ENCODE assay signal across 31 cellular contexts in the genomic region with DNA sequence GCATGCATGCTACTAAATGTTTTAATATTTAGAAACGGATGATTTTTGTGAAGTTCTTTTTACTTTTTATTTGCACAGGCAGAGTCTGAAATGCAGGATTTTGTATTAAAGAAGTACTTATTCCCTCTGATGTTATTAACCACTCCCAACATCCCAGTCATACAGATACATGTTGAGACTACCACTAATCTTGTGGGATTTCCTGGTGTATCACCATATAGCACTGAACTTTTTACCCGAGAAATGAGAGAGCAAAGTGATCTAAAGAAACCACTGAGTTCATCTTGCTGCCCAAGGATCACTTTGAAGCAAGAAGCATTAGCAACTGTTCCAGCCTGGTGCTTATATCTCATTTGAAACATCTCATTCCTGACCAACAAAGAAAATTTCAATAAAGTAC.
A peak's percentile ranks its signal among the peaks of the same experiment; 100 is the strongest.
DNase-seq lines count a peak whose midpoint lies in the region; ATAC-seq, FAIRE-seq and TF ChIP-seq lines count a peak whose summit lies in the region.
"Had no signal": no experiment of that assay in that cellular context is flagged by ENCODE, and none has a peak within 500 bp of the region (broad histone marks: within the 10 kb centered on the region; RNA-seq: fewer than 3 reads in every experiment).

No MANE protein-coding gene starts in this region.

- H2AFZ ChIP-seq in mammary epithelial cell (ENCODE audit: low read depth, low read length): no peak overlapping the region
- H2AFZ ChIP-seq in keratinocyte (ENCODE audit: control insufficient read depth, low read length): no peak overlapping the region
- H2AFZ ChIP-seq: GM23248 had no signal

- no peaks in the 10 kb centered on the region for H3K9me3 Mint-ChIP-seq in MCF 10A (ENCODE audit: unreplicated experiment)
- H3K9me3 Mint-ChIP-seq: H9 had no signal

- dilution Hi-C loops in mammary epithelial cell (cut with HindIII; ENCODE audit: low sequenced_read_pairs) (loop anchor here (5.0 kb wide), 1 partner anchor 69 kb away; no protein-coding TSS in a partner anchor), keratinocyte (cut with MboI; ENCODE audit: extremely low pct_ligation_motif_present, low sequenced_read_pairs) (no loop called here)

- in situ Hi-C loops in mammary epithelial cell (cut with MboI; ENCODE audit: low sequenced_read_pairs in 2 of 2): no loop called here

- intact Hi-C loops in mammary epithelial cell (cut with micrococcal nuclease) (no loop called here), MCF 10A (cut with micrococcal nuclease) (no loop called here)

- no peak for TF ChIP-seq POLR2A in upper lobe of left lung (IDR thresholded peaks at IDR 0.05)

- POLR2A ChIA-PET in MCF 10A (lab: Yijun Ruan, JAX): interaction anchor here (0.8 to 1.2 kb wide), 2 partner anchors 12 to 104 kb away, joined by 3 to 4 read pairs; no protein-coding TSS in a partner anchor

- H4K20me1 ChIP-seq in mammary epithelial cell (ENCODE audit: insufficient read depth, low read length) (no peaks in the 10 kb centered on the region), keratinocyte (ENCODE audit: control insufficient read depth, extremely low read depth, insufficient read depth, low read length) (no peaks in the 10 kb centered on the region)

- no peak overlapping the region for H3K9ac ChIP-seq in mammary epithelial cell (ENCODE audit: insufficient read depth, low read length)
- H3K9ac ChIP-seq in keratinocyte (ENCODE audit: control insufficient read depth, extremely low read depth, insufficient read depth, low read length): no peak overlapping the region
- H3K9ac ChIP-seq: GM23248, KMS-11 had no signal

- H3K27ac ChIP-seq in mammary epithelial cell (ENCODE audit: insufficient read depth, low read depth, low read length) (no peak overlapping the region), epithelial cell of prostate (no peak overlapping the region), keratinocyte (ENCODE audit: control insufficient read depth, insufficient read depth, low read length) (no peak overlapping the region), upper lobe of left lung (no peak overlapping the region)
- H3K27ac ChIP-seq: GM23248, KMS-11, RWPE1 had no signal

- TF ChIP-seq CTCF in mammary epithelial cell (conservative IDR thresholded peaks at IDR 0.05 in 1 of 2, IDR thresholded peaks at IDR 0.05 in 1 of 2; ENCODE audit: extremely low read depth in 1 of 2, insufficient read depth in 1 of 2, low read depth in 1 of 2, low read length in 2 of 2) (no peak), MCF 10A (IDR thresholded peaks at IDR 0.05; ENCODE audit: unreplicated experiment) (no peak), keratinocyte (optimal IDR thresholded peaks at IDR 0.05 in 1 of 3, IDR thresholded peaks at IDR 0.05 in 1 of 3, conservative IDR thresholded peaks at IDR 0.05 in 1 of 3; ENCODE audit: extremely low read depth in 1 of 3, insufficient read depth in 2 of 3, low read length in 3 of 3) (no peak), upper lobe of left lung (IDR thresholded peaks at IDR 0.05) (no peak)

- ATAC-seq in upper lobe of left lung (ENCODE audit: low FRiP score in 2 of 2) (no peak), GM19463 (IDR thresholded peaks at IDR 0.05; ENCODE audit: unreplicated experiment) (no peak), HG03460 (IDR thresholded peaks at IDR 0.05; ENCODE audit: unreplicated experiment) (no peak)
- ATAC-seq: Panc1 had no signal

- FAIRE-seq in keratinocyte (lab: Jason Lieb, UNC): peak; percentile 65

- no peaks in the 10 kb centered on the region for H3K9me1 ChIP-seq in keratinocyte (ENCODE audit: control insufficient read depth, extremely low read depth, insufficient read depth, low read length)

- CTCF ChIA-PET in mammary epithelial cell (lab: Charles Lee; ENCODE audit: low non-redundant PET) (no interaction called here), MCF 10A (lab: Yijun Ruan, JAX) (no interaction called here)

- no peaks in the 10 kb centered on the region for H3K9me3 ChIP-seq in mammary epithelial cell (replicated peaks; ENCODE audit: insufficient read depth, low read length)
- H3K9me3 ChIP-seq in keratinocyte (ENCODE audit: control insufficient read depth, low read depth, low read length): no peaks in the 10 kb centered on the region
- no peaks in the 10 kb centered on the region for H3K9me3 ChIP-seq in upper lobe of left lung
- H3K9me3 ChIP-seq: BE2C had no signal

- H3K36me3 Mint-ChIP-seq in MCF 10A (ENCODE audit: insufficient read depth, unreplicated experiment): no peaks in the 10 kb centered on the region
- H3K36me3 Mint-ChIP-seq: CD14-positive monocyte; CD8-positive, alpha-beta memory T cell; IgD-negative memory B cell had no signal

- BruUV-seq in mammary epithelial cell (replicated peaks; lab: Mats Ljungman, UMichigan): no TSS peak
- no TSS peak for BruUV-seq in MCF 10A (replicated peaks; lab: Mats Ljungman, UMichigan)

- no peak overlapping the region for H3K4me3 Mint-ChIP-seq in MCF 10A (ENCODE audit: unreplicated experiment)
- H3K4me3 Mint-ChIP-seq: CD14-positive monocyte; CD8-positive, alpha-beta memory T cell; H9; IgD-negative memory B cell had no signal

- H3K79me2 ChIP-seq in mammary epithelial cell (ENCODE audit: insufficient read depth, low read length): no peaks in the 10 kb centered on the region
- H3K79me2 ChIP-seq in keratinocyte (ENCODE audit: control insufficient read depth, insufficient read depth, low read length): no peaks in the 10 kb centered on the region

- peak; percentile 72 for DNase-seq in mammary epithelial cell
- DNase-seq in MCF 10A (ENCODE audit: unreplicated experiment): no peak
- peak; percentile 54 for DNase-seq in epithelial cell of prostate (ENCODE audit: low read depth, low spot score)
- peak; percentile 23 for DNase-seq in keratinocyte (ENCODE audit: low read depth, low spot score)
- DNase-seq in upper lobe of left lung: no peak
- no peak for DNase-seq in SW480 (ENCODE audit: low spot score)
- DNase-seq: 8988T; ACHN; BE2C; Calu3; CD8-positive, alpha-beta memory T cell; DMS79 treated with DMSO at 0.1 percent for 48 hours; GF-D8; GM23248; H9; NCI-H1092; NCI-H1417 treated with DMSO at 0.1 percent for 48 hours; NCI-H187; NCI-H2081 treated with DMSO at 0.1 percent for 48 hours; NCI-H2171; NCI-H226; NCI-H510A; NCI-H69; SHP77 had no signal

- H3K4me3 ChIP-seq in mammary epithelial cell (replicated peaks in 1 of 3; ENCODE audit: insufficient read depth in 1 of 3, low read depth in 2 of 3, low read length in 3 of 3) (no peak overlapping the region), keratinocyte (ENCODE audit: control insufficient read depth in 2 of 3, extremely low read depth in 1 of 3, insufficient read depth in 2 of 3, low read depth in 1 of 3, low read length in 3 of 3) (no peak overlapping the region), upper lobe of left lung (no peak overlapping the region)
- H3K4me3 ChIP-seq: GM23248 had no signal

- H3K4me1 ChIP-seq in mammary epithelial cell (ENCODE audit: insufficient read depth, low read length): peaks cover 6% of the 10 kb centered on the region
- peaks cover 21% of the 10 kb centered on the region for H3K4me1 ChIP-seq in keratinocyte (ENCODE audit: control insufficient read depth, extremely low read depth, insufficient read depth, low read length)
- H3K4me1 ChIP-seq in upper lobe of left lung: no peaks in the 10 kb centered on the region

- WGBS in mammary epithelial cell (ENCODE audit: low coverage, missing lambda C conversion rate): 71% methylated on average over 2 of the region's 2 CpGs
- 70 to 93% methylated on average over 2 of the region's 2 CpGs for WGBS in upper lobe of left lung, 2 donors

- no peak overlapping the region for H3K4me2 ChIP-seq in mammary epithelial cell (ENCODE audit: insufficient read depth, low read depth, low read length)
- no peak overlapping the region for H3K4me2 ChIP-seq in keratinocyte (ENCODE audit: control insufficient read depth, extremely low read depth, insufficient read depth, low read depth, low read length)
- H3K4me2 ChIP-seq: KMS-11 had no signal

- peaks cover 23% of the 10 kb centered on the region for H3K27me3 Mint-ChIP-seq in MCF 10A (ENCODE audit: insufficient read depth, unreplicated experiment)
- H3K27me3 Mint-ChIP-seq: IgD-negative memory B cell had no signal

- no peaks in the 10 kb centered on the region for H3K27me3 ChIP-seq in mammary epithelial cell (ENCODE audit: insufficient read depth, low read length)
- no peaks in the 10 kb centered on the region for H3K27me3 ChIP-seq in keratinocyte (ENCODE audit: control insufficient read depth, extremely low read depth, insufficient read depth, low read length)
- H3K27me3 ChIP-seq in upper lobe of left lung: no peaks in the 10 kb centered on the region

- no peaks in the 10 kb centered on the region for H3K4me1 Mint-ChIP-seq in MCF 10A (ENCODE audit: insufficient read depth, unreplicated experiment)
- H3K4me1 Mint-ChIP-seq: CD8-positive, alpha-beta memory T cell; IgD-negative memory B cell had no signal

- H3K36me3 ChIP-seq in mammary epithelial cell (ENCODE audit: insufficient read depth, low read length): no peaks in the 10 kb centered on the region
- H3K36me3 ChIP-seq in keratinocyte (ENCODE audit: control insufficient read depth in 2 of 2, extremely low read depth in 1 of 2, insufficient read depth in 2 of 2, low read length in 2 of 2): no peaks in the 10 kb centered on the region
- H3K36me3 ChIP-seq in upper lobe of left lung: no peaks in the 10 kb centered on the region
- H3K36me3 ChIP-seq: BE2C had no signal

- TF ChIP-seq EP300 in upper lobe of left lung (IDR thresholded peaks at IDR 0.05): no peak

- no peak overlapping the region for H3K27ac Mint-ChIP-seq in MCF 10A (ENCODE audit: low read depth, unreplicated experiment)
- H3K27ac Mint-ChIP-seq: CD14-positive monocyte; CD8-positive, alpha-beta memory T cell; H9; IgD-negative memory B cell had no signal

Comparison
In these comparisons a context has a peak if more than half of its experiments do, and no peak if none do; other contexts are left out.
1. DNase-seq: peak in mammary epithelial cell (single experiment), epithelial cell of prostate (single experiment) and keratinocyte (single experiment); none in MCF 10A (single experiment), upper lobe of left lung (0 of 2) and SW480 (single experiment).